In the genomic region with DNA sequence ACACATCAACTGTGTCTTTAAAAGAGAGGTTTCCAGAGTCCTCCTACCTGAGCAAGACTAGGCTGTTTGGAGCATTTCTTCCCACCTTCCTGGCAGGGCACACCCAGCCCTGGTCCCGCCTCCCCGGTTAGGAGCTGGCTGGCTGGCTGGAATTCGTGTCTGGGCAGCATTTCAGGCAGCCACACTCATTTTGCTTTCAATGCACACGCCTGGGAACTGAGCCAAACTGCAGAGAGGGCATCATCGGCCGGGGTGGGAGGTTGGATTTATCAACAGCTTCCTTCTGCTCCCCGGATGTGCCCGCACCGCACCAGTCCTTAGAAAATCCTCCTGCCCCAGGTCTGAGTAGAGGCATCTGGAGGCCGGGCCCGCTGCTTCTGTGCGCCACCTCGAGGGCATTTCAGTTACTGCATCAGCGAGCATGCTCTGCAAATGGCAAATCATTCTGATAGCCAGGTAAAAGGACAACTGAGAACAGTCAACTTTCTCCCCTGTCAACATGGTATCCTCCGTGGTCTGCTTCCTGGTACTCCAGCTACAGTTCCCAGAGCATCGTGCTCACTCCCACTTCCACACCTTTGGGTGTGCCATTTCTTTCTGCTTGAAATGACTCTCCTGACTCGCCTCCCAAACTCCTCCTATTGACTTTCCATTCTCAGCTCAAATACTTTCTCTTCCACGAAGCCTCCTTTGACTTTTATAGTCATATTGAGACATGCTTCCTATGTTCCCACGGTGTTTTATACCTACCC, we compare ENCODE assay signal across 8 cellular contexts. TPM values are rescaled to one million over a fixed set of nuclear protein-coding genes. Genes with fewer than 3 reads are reported as not detected.
A peak's percentile ranks its signal among the peaks of the same experiment; 100 is the strongest.
DNase-seq lines count a peak whose midpoint lies in the region; ATAC-seq and TF ChIP-seq lines count a peak whose summit lies in the region.

No MANE protein-coding gene starts in this region.

- no peak for TF ChIP-seq POLR2A in uterus (IDR thresholded peaks at IDR 0.05)

- WGBS in right cardiac atrium: 7% methylated on average over 19 of the region's 19 CpGs

- H3K27me3 ChIP-seq in ascending aorta (no peaks in the 10 kb centered on the region), right cardiac atrium (ENCODE audit: control insufficient read depth, insufficient read depth) (no peaks in the 10 kb centered on the region), rectal smooth muscle tissue (ENCODE audit: control insufficient read depth, insufficient read depth, low read length) (no peaks in the 10 kb centered on the region), uterus (no peaks in the 10 kb centered on the region)

- intact Hi-C loops in ascending aorta (cut with DNase I): loop anchor here (1.0 to 2.0 kb wide), 2 partner anchors 35 to 60 kb away; a partner anchor contains a TSS
- intact Hi-C loops in right cardiac atrium (cut with DNase I): loop anchor here in 2 of 4 donors (5.0 to 10.0 kb wide), 3 partner anchors 37 to 99 kb away; a partner anchor contains a TSS
- intact Hi-C loops in uterus (cut with DNase I; ENCODE audit: low total_unique reads): no loop called here

- peaks cover 7 to 15% of the 10 kb centered on the region in 2 donors for H3K36me3 ChIP-seq in ascending aorta
- peaks cover 9% of the 10 kb centered on the region for H3K36me3 ChIP-seq in rectal smooth muscle tissue (ENCODE audit: control insufficient read depth, insufficient read depth, low read length)
- H3K36me3 ChIP-seq in uterus: no peaks in the 10 kb centered on the region

- no peaks in the 10 kb centered on the region for H3K36me3 Mint-ChIP-seq in T-helper 17 cell (ENCODE audit: low read depth)

- H3K4me3 Mint-ChIP-seq in T-helper 17 cell: peak overlapping the region; percentile 31

- H3K4me1 Mint-ChIP-seq in T-helper 17 cell: peaks cover 4% of the 10 kb centered on the region

- H3K27ac Mint-ChIP-seq in T-helper 17 cell: peak overlapping the region; percentile 37

- peak overlapping the region; percentile 47 to 68 for H3K27ac ChIP-seq in ascending aorta
- H3K27ac ChIP-seq in right cardiac atrium (ENCODE audit: low read length): peak overlapping the region; percentile 19
- peak overlapping the region; percentile 62 for H3K27ac ChIP-seq in rectal smooth muscle tissue (ENCODE audit: low read depth, low read length)
- H3K27ac ChIP-seq in uterus: peak overlapping the region; percentile 46 to 63

- H3K9me3 ChIP-seq in T-helper 17 cell (ENCODE audit: control insufficient read depth, low read length, poor library complexity, severe bottlenecking) (no peaks in the 10 kb centered on the region), ascending aorta (no peaks in the 10 kb centered on the region), right cardiac atrium (ENCODE audit: control insufficient read depth, low read length) (no peaks in the 10 kb centered on the region), uterus (no peaks in the 10 kb centered on the region)

- no peaks in the 10 kb centered on the region for H3K27me3 Mint-ChIP-seq in T-helper 17 cell

- ATAC-seq in T-helper 17 cell (peak; percentile 96), right cardiac atrium (peak; percentile 87 to 91), GM21526 (IDR thresholded peaks at IDR 0.05; ENCODE audit: low FRiP score, unreplicated experiment) (no peak)

- peak; percentile 95 for TF ChIP-seq CTCF in GM12875 (IDR thresholded peaks at IDR 0.05; ENCODE audit: borderline replicate concordance, insufficient read depth, low read depth, low read length)
- TF ChIP-seq CTCF in ascending aorta (IDR thresholded peaks at IDR 0.05): peak; percentile 88 to 98 (median 98)
- peak; percentile 94 to 98 (median 95) for TF ChIP-seq CTCF in uterus (IDR thresholded peaks at IDR 0.05)

- no peak overlapping the region for H3K9ac ChIP-seq in rectal smooth muscle tissue (ENCODE audit: low read length)

- peak; percentile 94 for DNase-seq in NCI-H1694 (lab: John Stamatoyannopoulos, UW)
- peak; percentile 61 to 85 (median 64) for DNase-seq in T-helper 17 cell
- DNase-seq in ascending aorta (ENCODE audit: low spot score in 2 of 2): peak; percentile 53 to 92
- peak; percentile 83 to 94 (median 94) for DNase-seq in right cardiac atrium
- DNase-seq in uterus: peak; percentile 85 to 88

- H3K4me1 ChIP-seq in ascending aorta: peaks cover 3 to 16% of the 10 kb centered on the region in 2 donors
- H3K4me1 ChIP-seq in right cardiac atrium (ENCODE audit: control insufficient read depth, insufficient read depth, low read length): no peaks in the 10 kb centered on the region
- peaks cover 12% of the 10 kb centered on the region for H3K4me1 ChIP-seq in rectal smooth muscle tissue (ENCODE audit: control insufficient read depth, insufficient read depth, low read length)
- H3K4me1 ChIP-seq in uterus: peaks cover 0 to 5% of the 10 kb centered on the region in 2 donors

- no peak overlapping the region for H3K4me3 ChIP-seq in GM12875 (ENCODE audit: low read depth, low read length)
- H3K4me3 ChIP-seq in ascending aorta: peak overlapping the region in 1 of 2 donors; percentile 39
- no peak overlapping the region for H3K4me3 ChIP-seq in right cardiac atrium (ENCODE audit: low read length)
- H3K4me3 ChIP-seq in rectal smooth muscle tissue (ENCODE audit: low read length): no peak overlapping the region
- no peak overlapping the region for H3K4me3 ChIP-seq in uterus

RNA-seq across cellular contexts. Expression of a gene that starts 20.6 kb away (rescaled TPM):
- total RNA-seq in T-helper 17 cell (10 to 100 TPM; 12.3 to 13.5 TPM), ascending aorta (11.3 TPM), right cardiac atrium (10 to 100 TPM; 36.4 to 79.5 (median 49.1) TPM), uterus (10 to 100 TPM; 20.6 to 70.9 (median 27.8) TPM)
- 48.7 TPM for polyA plus RNA-seq in right cardiac atrium

RNA-seq across cellular contexts. Expression of a gene that starts 34.3 kb away (rescaled TPM):
- total RNA-seq in T-helper 17 cell (1 to 10 TPM; 3.1 to 3.3 TPM), ascending aorta (3.1 TPM), right cardiac atrium (10 to 100 TPM; 11.3 to 13.8 (median 12.7) TPM), uterus (10 to 100 TPM; 12.1 to 88.8 (median 21.6) TPM)
- 4.4 TPM for polyA plus RNA-seq in right cardiac atrium

RNA-seq across cellular contexts. Expression of a gene that starts 59.8 kb away (rescaled TPM):
- total RNA-seq in T-helper 17 cell (100 to 1,000 TPM; 104 to 119 TPM), ascending aorta (21.5 TPM), right cardiac atrium (10 to 100 TPM; 59.8 to 73.7 (median 62.1) TPM), uterus (100 to 1,000 TPM in 2 of 4 donors, 10 to 100 TPM in 2; 29.7 to 230 (median 116) TPM)
- 50.8 TPM for polyA plus RNA-seq in right cardiac atrium
